ENCODE assay signal across 23 cellular contexts in the genomic region with DNA sequence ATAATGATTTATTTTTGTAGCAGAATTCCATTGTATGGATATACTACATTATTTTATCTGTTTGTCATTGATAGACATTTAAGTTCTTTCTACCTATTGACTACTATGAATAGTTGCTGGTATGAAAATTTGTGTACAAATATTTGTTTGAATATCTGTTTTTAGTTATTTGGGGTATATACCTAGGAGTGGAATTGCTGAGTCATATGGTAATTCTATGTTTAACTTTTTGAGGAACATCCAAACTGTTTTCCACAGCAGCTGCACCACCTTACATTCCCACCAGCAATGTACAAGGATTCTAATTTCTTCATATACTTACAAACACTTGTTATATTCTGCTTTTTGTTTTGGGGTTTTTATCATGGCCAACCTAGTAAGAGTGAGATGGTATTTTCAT.
"Had no signal": no experiment of that assay in that cellular context is flagged by ENCODE, and none has a peak within 500 bp of the region (broad histone marks: within the 10 kb centered on the region; RNA-seq: fewer than 3 reads in every experiment).

No MANE protein-coding gene starts in this region.

- H3K4me3 ChIP-seq: left ventricle myocardium inferior, lung, ovary, right atrium auricular region, skin epidermis, stomach, testis, thyroid gland, transverse colon, upper lobe of left lung, vagina had no signal

- ATAC-seq: natural killer cell; sciatic nerve; stimulated activated naive B cell treated with anti-CD40 and anti-IgM and Interleukin-4, amounts not matched to agents 10 μg/mL and 1 μg/mL and 100 μg/mL, for 72 hours; stimulated activated naive CD8-positive, alpha-beta T cell treated with anti-CD3 and anti-CD28 coated beads, Interleukin-15, Interleukin-2, amounts not matched to agents 100 U/mL and 50 U/mL, for 24 hours had no signal

- H3K27me3 ChIP-seq: ovary, right atrium auricular region, stomach, testis, thyroid gland, transverse colon, upper lobe of left lung, vagina had no signal

- H3K36me3 ChIP-seq: ovary, thyroid gland had no signal

- H3K4me1 ChIP-seq: left ventricle myocardium inferior, right atrium auricular region, testis, thyroid gland, upper lobe of left lung, vagina had no signal

- H3K27ac ChIP-seq: left ventricle myocardium inferior, ovary, right atrium auricular region, skin epidermis, stomach, testis, thyroid gland, transverse colon, upper lobe of left lung, vagina had no signal

- H3K9me3 ChIP-seq: left ventricle myocardium inferior, ovary, stomach, testis, thyroid gland, transverse colon, upper lobe of left lung, vagina had no signal

- DNase-seq: islet precursor cell; left ventricle myocardium inferior; mesendoderm; naive B cell; natural killer cell; nephron progenitor cell; ovary; stimulated activated CD4-positive, alpha-beta T cell treated with anti-CD3 and anti-CD28 coated beads, Interleukin-12 subunit alpha, Interleukin-12 subunit beta, amount 100 ng/mL, for 4 hours; stimulated activated CD4-positive, alpha-beta T cell treated with anti-CD3 and anti-CD28 coated beads, Interleukin-15, amount 100 ng/mL, for 24 hours; stimulated activated CD4-positive, alpha-beta T cell treated with anti-CD3 and anti-CD28 coated beads, Interleukin-2, amount 100 ng/mL, for 24 hours; stimulated activated CD4-positive, alpha-beta T cell treated with anti-CD3 and anti-CD28 coated beads, Interleukin-4, amount 100 ng/mL, for 1 hour; stimulated activated naive B cell treated with anti-CD40 and anti-IgM and Interleukin-4, amounts not matched to agents 10 μg/mL and 1 μg/mL and 100 μg/mL, for 72 hours; stimulated activated naive CD8-positive, alpha-beta T cell treated with anti-CD3 and anti-CD28 coated beads, Interleukin-15, Interleukin-2, amounts not matched to agents 100 U/mL and 50 U/mL, for 24 hours; stomach; testis; thyroid gland; transverse colon; upper lobe of left lung had no signal
